Comparison of ENCODE assay signal across 20 cellular contexts in genomic region chr6:146363838-146364607, GRCh38.
DNase-seq lines count a peak whose midpoint lies in the region.
"Had no signal": no experiment of that assay in that cellular context is flagged by ENCODE, and none has a peak within 500 bp of the region (broad histone marks: within the 10 kb centered on the region; RNA-seq: fewer than 3 reads in every experiment).

No MANE protein-coding gene starts in this region.

- H3K23ac ChIP-seq in trophoblast cell (ENCODE audit: low read length), result no peak overlapping the region

- H3K79me1 ChIP-seq in trophoblast cell (ENCODE audit: low read length), result peaks cover 13% of the 10 kb centered on the region

- no peak overlapping the region for H3K14ac ChIP-seq in trophoblast cell (ENCODE audit: low read length)

- H2BK12ac ChIP-seq in trophoblast cell (ENCODE audit: low read length), result peak overlapping the region; percentile 36

- H4K91ac ChIP-seq in trophoblast cell (ENCODE audit: low read depth, low read length), result no peak overlapping the region

- H2BK120ac ChIP-seq in trophoblast cell (ENCODE audit: insufficient read depth, low read length, poor library complexity), result peak overlapping the region; percentile 72

- peaks cover 6 to 7% of the 10 kb centered on the region in 2 experiments for H3K4me1 ChIP-seq in trophoblast cell (ENCODE audit: control insufficient read depth in 1 of 2, insufficient read depth in 2 of 2, low read length in 2 of 2)
- H3K4me1 ChIP-seq: BE2C, HAP-1 had no signal

- no peak overlapping the region for H3K4me2 ChIP-seq in trophoblast cell (ENCODE audit: low read length)
- H3K4me2 ChIP-seq: GM23338 had no signal

- WGBS in trophoblast cell (ENCODE audit: extremely low coverage, insufficient coverage, insufficient read length), result no CpG with 5 or more reads among the region's 7 CpGs

- no peak overlapping the region for H2AFZ ChIP-seq in trophoblast cell (ENCODE audit: insufficient read depth, low read length, poor library complexity)
- H2AFZ ChIP-seq: GM23338 had no signal

- no peak overlapping the region for H3K4ac ChIP-seq in trophoblast cell (ENCODE audit: low read depth, low read length)

- peaks cover 2% of the 10 kb centered on the region for H3K79me2 ChIP-seq in trophoblast cell (ENCODE audit: control insufficient read depth, insufficient read depth, low read length, poor library complexity)

- no peaks in the 10 kb centered on the region for H3K36me3 ChIP-seq in trophoblast cell (ENCODE audit: control insufficient read depth in 1 of 2, insufficient read depth in 2 of 2, low read length in 2 of 2)
- H3K36me3 ChIP-seq: BE2C; BLaER1 treated with 17β-estradiol and CSF1 and Interleukin-3, amounts not matched to agents 10 nM and 100 nM; HAP-1 had no signal

- H2BK5ac ChIP-seq in trophoblast cell (ENCODE audit: low read depth, low read length, poor library complexity), result no peak overlapping the region

- H3K27me3 ChIP-seq in trophoblast cell (ENCODE audit: insufficient read depth, low read length), result no peaks in the 10 kb centered on the region
- H3K27me3 ChIP-seq: BE2C; BLaER1 treated with 17β-estradiol and CSF1 and Interleukin-3, amounts not matched to agents 10 nM and 100 nM had no signal

- no peaks in the 10 kb centered on the region for H3K9me3 ChIP-seq in trophoblast cell (ENCODE audit: insufficient read depth, low read depth, low read length)
- H3K9me3 ChIP-seq: BE2C; BLaER1 treated with 17β-estradiol and CSF1 and Interleukin-3, amounts not matched to agents 10 nM and 100 nM; HAP-1 had no signal

- H4K12ac ChIP-seq in trophoblast cell (ENCODE audit: low read depth, low read length), result no peak overlapping the region

- no peak overlapping the region for H2AK5ac ChIP-seq in trophoblast cell (ENCODE audit: low read length)

- H3K18ac ChIP-seq in trophoblast cell (ENCODE audit: low read length), result no peak overlapping the region

- H4K8ac ChIP-seq in trophoblast cell (ENCODE audit: low read depth, low read length), result no peak overlapping the region

- no peak overlapping the region for H3K4me3 ChIP-seq in trophoblast cell (ENCODE audit: low read depth, low read length)
- H3K4me3 ChIP-seq: BLaER1 treated with 17β-estradiol and CSF1 and Interleukin-3, amounts not matched to agents 10 nM and 100 nM; GM23338; HAP-1 had no signal

- in situ Hi-C loops in G401 (cut with HindIII; ENCODE audit: low sequenced_read_pairs), result no loop called here

- peak; percentile 49 for DNase-seq in NCI-H82 (lab: John Stamatoyannopoulos, UW)
- DNase-seq in NCI-H82 treated with DMSO at 0.1 percent for 48 hours (lab: John Stamatoyannopoulos, UW; ENCODE audit: unreplicated experiment), result no peak
- DNase-seq in G401 (ENCODE audit: low spot score), result peak; percentile 65
- DNase-seq in cerebellar cortex (ENCODE audit: low spot score), result peak; percentile 60
- DNase-seq in trophoblast cell, result no peak
- no peak for DNase-seq in GOT3 (lab: John Stamatoyannopoulos, UW)
- DNase-seq in activated gamma-delta T cell (lab: John Stamatoyannopoulos, UW), result no peak
- DNase-seq: AML-193; BE2C; CD4-positive, alpha-beta T cell; CD8-positive, alpha-beta memory T cell; DMS 273 treated with DMSO at 0.1 percent for 48 hours; DMS79; EL; GF-D8; HFFc6 had no signal

- no peak overlapping the region for H3K27ac ChIP-seq in trophoblast cell (ENCODE audit: low read depth, low read length)
- H3K27ac ChIP-seq: 22Rv1; BLaER1 treated with 17β-estradiol and CSF1 and Interleukin-3, amounts not matched to agents 10 nM and 100 nM had no signal

- no peak overlapping the region for H3K9ac ChIP-seq in trophoblast cell (ENCODE audit: low read length)
- H3K9ac ChIP-seq: BLaER1 treated with 17β-estradiol and CSF1 and Interleukin-3, amounts not matched to agents 10 nM and 100 nM had no signal

Comparison
In these comparisons a context has a peak if more than half of its experiments do, and no peak if none do; other contexts are left out.
1. DNase-seq: peak in NCI-H82 (single experiment), G401 (single experiment) and cerebellar cortex (single experiment); none in NCI-H82 treated with DMSO at 0.1 percent for 48 hours (single experiment), trophoblast cell (0 of 2), GOT3 (single experiment) and activated gamma-delta T cell (single experiment).